Comparison of ENCODE assay signal across 13 cellular contexts in the genomic region with DNA sequence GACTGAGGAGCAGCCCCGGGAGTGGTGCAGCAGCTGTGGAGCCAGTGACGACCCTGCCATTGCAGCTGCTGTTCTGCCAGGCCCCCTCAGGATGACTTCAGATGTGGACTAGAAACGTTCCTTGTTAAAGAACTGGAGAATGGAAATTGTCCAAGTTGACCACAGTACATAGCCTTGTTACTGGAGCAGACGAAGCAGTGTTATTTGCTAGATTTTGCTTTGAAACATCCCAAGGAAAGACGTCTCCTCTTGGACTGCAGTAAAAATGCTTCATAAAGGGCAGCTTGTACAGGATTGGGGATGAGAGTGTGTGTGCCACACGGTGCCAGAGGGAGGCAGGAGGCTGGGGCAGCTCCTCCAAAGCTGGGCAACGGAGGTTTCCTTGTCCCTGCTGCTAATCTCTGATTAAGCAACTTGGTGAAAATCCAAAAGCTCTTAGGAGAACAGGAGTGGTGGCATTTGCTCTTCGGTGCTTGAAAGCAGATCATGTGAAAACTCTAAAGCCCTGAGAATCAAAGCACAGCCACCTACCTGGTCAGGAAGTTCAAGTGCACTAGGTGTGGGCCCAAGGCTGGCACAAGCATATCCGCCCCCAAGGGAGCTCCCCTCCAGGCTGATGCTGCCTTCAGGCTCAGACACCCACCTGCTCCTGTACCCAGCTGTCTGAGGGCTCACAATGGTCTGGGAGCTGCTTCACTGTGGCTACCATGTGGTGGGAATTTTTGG. TPM values are rescaled to one million over a fixed set of nuclear protein-coding genes. Genes with fewer than 3 reads are reported as not detected.
DNase-seq lines count a peak whose midpoint lies in the region; ATAC-seq and TF ChIP-seq lines count a peak whose summit lies in the region.
"Had no signal": no experiment of that assay in that cellular context is flagged by ENCODE, and none has a peak within 500 bp of the region (broad histone marks: within the 10 kb centered on the region; RNA-seq: fewer than 3 reads in every experiment).

No MANE protein-coding gene starts in this region.

- no peaks in the 10 kb centered on the region for H3K9me3 ChIP-seq in Caco-2

- DNase-seq in Caco-2 = no peak
- peak; percentile 2 for DNase-seq in NCI-H345 treated with DMSO at 0.1 percent for 48 hours (lab: John Stamatoyannopoulos, UW; ENCODE audit: unreplicated experiment)
- DNase-seq in osteocyte (ENCODE audit: extremely low spot score, unreplicated experiment) = no peak
- DNase-seq in activated CD4-positive, alpha-beta T cell treated with anti-CD3 and anti-CD28 coated beads, Interleukin-2, amount 50 U/mL, for 1 hour = no peak
- no peak for DNase-seq in NCI-H1417 treated with DMSO at 0.1 percent for 48 hours (lab: John Stamatoyannopoulos, UW)
- no peak for DNase-seq in erythroblast (lab: John Stamatoyannopoulos, UW)
- no peak for DNase-seq in DMS 273 treated with DMSO at 0.1 percent for 48 hours (lab: John Stamatoyannopoulos, UW)
- DNase-seq: NCI-H524 treated with DMSO at 0.1 percent for 48 hours, SHP77 had no signal

- no peak overlapping the region for H3K4me3 Mint-ChIP-seq in Caco-2 (ENCODE audit: unreplicated experiment)
- no peak overlapping the region for H3K4me3 Mint-ChIP-seq in osteocyte (ENCODE audit: unreplicated experiment)
- H3K4me3 Mint-ChIP-seq: GM23338 had no signal

- H3K27me3 ChIP-seq in Caco-2 (replicated peaks; ENCODE audit: control insufficient read depth, insufficient read depth, low read length) = no peaks in the 10 kb centered on the region

- peaks cover 15% of the 10 kb centered on the region for H3K9me3 Mint-ChIP-seq in Caco-2 (ENCODE audit: unreplicated experiment)
- no peaks in the 10 kb centered on the region for H3K9me3 Mint-ChIP-seq in osteocyte (ENCODE audit: unreplicated experiment)
- H3K9me3 Mint-ChIP-seq: GM23338 had no signal

- peaks cover 9% of the 10 kb centered on the region for H3K4me1 ChIP-seq in Caco-2
- H3K4me1 ChIP-seq: breast epithelium had no signal

- H3K27me3 Mint-ChIP-seq in Caco-2 (ENCODE audit: insufficient read depth, unreplicated experiment) (peaks cover 3% of the 10 kb centered on the region), osteocyte (ENCODE audit: unreplicated experiment) (no peaks in the 10 kb centered on the region)

- BruUV-seq in Caco-2 (replicated peaks; lab: Mats Ljungman, UMichigan) = no TSS peak

- intact Hi-C loops in Caco-2 (cut with micrococcal nuclease; ENCODE audit: unreplicated experiment) = no loop called here

- H3K4me1 Mint-ChIP-seq in Caco-2 (ENCODE audit: low read depth, unreplicated experiment) (peaks cover 18% of the 10 kb centered on the region), osteocyte (ENCODE audit: unreplicated experiment) (peaks cover 82% of the 10 kb centered on the region)

- POLR2A ChIA-PET in Caco-2 (lab: Charles Lee) = no interaction called here

- H3K36me3 ChIP-seq in Caco-2 (ENCODE audit: control insufficient read depth, insufficient read depth, low read length) = no peaks in the 10 kb centered on the region
- H3K36me3 ChIP-seq: breast epithelium, WERI-Rb-1 had no signal

- peak overlapping the region; percentile 46 for H3K27ac Mint-ChIP-seq in Caco-2 (ENCODE audit: unreplicated experiment)
- peak overlapping the region; percentile 94 for H3K27ac Mint-ChIP-seq in osteocyte (ENCODE audit: unreplicated experiment)
- H3K27ac Mint-ChIP-seq: GM23338 had no signal

- ATAC-seq in esophagus mucosa = peak; percentile 26
- ATAC-seq: GM23338 had no signal

- no peak overlapping the region for H3K4me3 ChIP-seq in Caco-2 (ENCODE audit: low read depth, low read length)
- H3K4me3 ChIP-seq: breast epithelium, GM23338 had no signal

- CTCF ChIA-PET in Caco-2 (lab: Charles Lee) = no interaction called here

- TF ChIP-seq POLR2A in erythroblast (IDR thresholded peaks at IDR 0.05; ENCODE audit: low read length) = no peak

- H3K36me3 Mint-ChIP-seq in Caco-2 (ENCODE audit: insufficient read depth, unreplicated experiment) (peaks cover 4% of the 10 kb centered on the region), osteocyte (ENCODE audit: unreplicated experiment) (no peaks in the 10 kb centered on the region)

- TF ChIP-seq CTCF in Caco-2 (IDR thresholded peaks at IDR 0.05; ENCODE audit: insufficient read depth in 1 of 2, low read depth in 1 of 2, low read length in 1 of 2, severe bottlenecking in 1 of 2, unreplicated experiment in 1 of 2) = no peak
- no peak for TF ChIP-seq CTCF in osteocyte (IDR thresholded peaks at IDR 0.05)

RNA-seq across cellular contexts. Expression of a gene that starts 34.5 kb away (rescaled TPM):
- total RNA-seq in Caco-2 (2022) = not detected in 2 replicates
- total RNA-seq in esophagus mucosa = 0.16 TPM
- total RNA-seq in osteocyte = 128 TPM in 2 replicates

Comparison
In these comparisons a context has a peak if more than half of its experiments do, and no peak if none do; other contexts are left out.
1. RNA of a gene that starts 34.5 kb away (total RNA-seq): 128 TPM in osteocyte; 0.16 TPM in esophagus mucosa (single experiment) and not detected in Caco-2; every median in the first group is over 100 times any median in the second.